Comparison of ENCODE assay signal across 8 cellular contexts in the genomic region with DNA sequence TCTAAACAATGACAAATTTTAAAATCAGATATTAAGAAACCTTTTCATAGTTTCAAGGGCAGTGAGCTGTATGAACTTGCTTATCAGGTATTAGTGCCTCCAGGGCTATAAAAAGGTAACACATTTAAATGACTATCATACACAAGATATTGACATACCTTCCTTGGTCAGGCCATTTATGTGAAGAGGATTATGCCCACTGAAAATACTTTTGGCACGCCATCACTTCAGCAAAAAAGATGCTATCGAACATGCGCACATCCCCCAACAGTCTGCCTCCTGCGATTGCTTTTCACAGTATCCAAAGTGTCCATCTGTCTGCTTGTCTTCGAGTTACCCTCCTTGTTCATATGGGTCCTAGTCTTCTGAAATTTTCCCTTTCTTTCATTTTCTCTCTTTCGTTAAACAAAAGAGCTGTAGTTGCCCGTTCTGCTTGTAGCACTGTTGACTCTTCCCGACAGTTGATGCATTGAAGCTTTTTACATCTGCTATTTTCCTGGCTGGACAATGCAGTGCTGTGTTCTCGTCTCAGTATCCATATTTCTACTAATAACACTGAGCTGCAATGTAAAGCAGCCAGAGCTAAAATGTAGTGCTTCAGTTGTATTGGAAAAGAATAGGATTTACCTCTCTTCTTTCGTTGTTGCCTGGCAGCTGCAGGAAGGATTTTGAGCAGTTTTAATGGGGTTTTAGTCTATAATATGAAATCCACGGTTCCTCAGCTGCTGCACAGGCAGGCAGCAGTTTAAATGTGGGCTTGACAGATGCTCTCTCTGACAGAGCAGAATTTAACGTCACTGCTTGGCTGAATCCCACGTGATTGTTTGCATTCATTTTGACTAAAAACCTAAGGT. TPM values are rescaled to one million over a fixed set of nuclear protein-coding genes. Genes with fewer than 3 reads are reported as not detected.
DNase-seq lines count a peak whose midpoint lies in the region; ATAC-seq and TF ChIP-seq lines count a peak whose summit lies in the region.

A gene with protein sequence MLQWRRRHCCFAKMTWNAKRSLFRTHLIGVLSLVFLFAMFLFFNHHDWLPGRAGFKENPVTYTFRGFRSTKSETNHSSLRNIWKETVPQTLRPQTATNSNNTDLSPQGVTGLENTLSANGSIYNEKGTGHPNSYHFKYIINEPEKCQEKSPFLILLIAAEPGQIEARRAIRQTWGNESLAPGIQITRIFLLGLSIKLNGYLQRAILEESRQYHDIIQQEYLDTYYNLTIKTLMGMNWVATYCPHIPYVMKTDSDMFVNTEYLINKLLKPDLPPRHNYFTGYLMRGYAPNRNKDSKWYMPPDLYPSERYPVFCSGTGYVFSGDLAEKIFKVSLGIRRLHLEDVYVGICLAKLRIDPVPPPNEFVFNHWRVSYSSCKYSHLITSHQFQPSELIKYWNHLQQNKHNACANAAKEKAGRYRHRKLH (minus strand): TSS at position 753 of the 854 bp plus-strand sequence. CDS start 5,051 bp downstream, outside the sequence.

- ATAC-seq in activated CD8-positive, alpha-beta T cell treated with anti-CD3 and anti-CD28 coated beads for 36 hours, result peak; percentile 60
- ATAC-seq in HG03108 (IDR thresholded peaks at IDR 0.05; ENCODE audit: unreplicated experiment) (no peak), HG03095 (IDR thresholded peaks at IDR 0.05; ENCODE audit: unreplicated experiment) (no peak)

- CTCF ChIA-PET in activated CD8-positive, alpha-beta T cell treated with anti-CD3 and anti-CD28 coated beads for 36 hours (lab: Charles Lee), result interaction anchor here (1.0 to 1.3 kb wide), 2 partner anchors 8 to 975 kb away, joined by 3 read pairs; no protein-coding TSS in a partner anchor

- TF ChIP-seq CTCF in activated CD8-positive, alpha-beta T cell treated with anti-CD3 and anti-CD28 coated beads for 36 hours (IDR thresholded peaks at IDR 0.05), result no peak
- no peak for TF ChIP-seq CTCF in osteocyte (IDR thresholded peaks at IDR 0.05)

- POLR2A ChIA-PET in activated CD8-positive, alpha-beta T cell treated with anti-CD3 and anti-CD28 coated beads for 36 hours (lab: Charles Lee), result no interaction called here

- H3K4me1 Mint-ChIP-seq in activated CD8-positive, alpha-beta T cell treated with anti-CD3 and anti-CD28 coated beads for 36 hours (ENCODE audit: low read depth), result peaks cover 49% of the 10 kb centered on the region
- peaks cover 74% of the 10 kb centered on the region for H3K4me1 Mint-ChIP-seq in osteocyte (ENCODE audit: unreplicated experiment)

- DNase-seq in DMS153 treated with DMSO at 0.1 percent for 48 hours (lab: John Stamatoyannopoulos, UW; ENCODE audit: unreplicated experiment), result peak; percentile 91
- peak; percentile 50 to 65 for DNase-seq in NCI-H1930 (lab: John Stamatoyannopoulos, UW)
- DNase-seq in activated CD8-positive, alpha-beta T cell treated with anti-CD3 and anti-CD28 coated beads for 36 hours, result peak; percentile 21
- DNase-seq in glomerular visceral epithelial cell (ENCODE audit: extremely low spot score), result peak; percentile 11
- no peak for DNase-seq in osteocyte (ENCODE audit: extremely low spot score, unreplicated experiment)
- no peak for DNase-seq in SW 1271 (lab: John Stamatoyannopoulos, UW)

- peaks cover 2% of the 10 kb centered on the region for H3K36me3 Mint-ChIP-seq in activated CD8-positive, alpha-beta T cell treated with anti-CD3 and anti-CD28 coated beads for 36 hours (ENCODE audit: low read depth)
- peaks cover 3% of the 10 kb centered on the region for H3K36me3 Mint-ChIP-seq in osteocyte (ENCODE audit: unreplicated experiment)

- no peaks in the 10 kb centered on the region for H3K9me3 Mint-ChIP-seq in activated CD8-positive, alpha-beta T cell treated with anti-CD3 and anti-CD28 coated beads for 36 hours
- no peaks in the 10 kb centered on the region for H3K9me3 Mint-ChIP-seq in osteocyte (ENCODE audit: unreplicated experiment)

- intact Hi-C loops in activated CD8-positive, alpha-beta T cell treated with anti-CD3 and anti-CD28 coated beads for 36 hours (cut with micrococcal nuclease), result no loop called here

- H3K27me3 Mint-ChIP-seq in activated CD8-positive, alpha-beta T cell treated with anti-CD3 and anti-CD28 coated beads for 36 hours, result no peaks in the 10 kb centered on the region
- no peaks in the 10 kb centered on the region for H3K27me3 Mint-ChIP-seq in osteocyte (ENCODE audit: unreplicated experiment)

- peak within 1 kb of the TSS; percentile 14 for H3K27ac Mint-ChIP-seq in activated CD8-positive, alpha-beta T cell treated with anti-CD3 and anti-CD28 coated beads for 36 hours
- peak within 1 kb of the TSS; percentile 79 for H3K27ac Mint-ChIP-seq in osteocyte (ENCODE audit: unreplicated experiment)

- H3K4me3 Mint-ChIP-seq in activated CD8-positive, alpha-beta T cell treated with anti-CD3 and anti-CD28 coated beads for 36 hours, result peak within 1 kb of the TSS; percentile 41
- H3K4me3 Mint-ChIP-seq in osteocyte (ENCODE audit: unreplicated experiment), result peak within 1 kb of the TSS; percentile 82

RNA-seq across cellular contexts. Expression of the gene that starts here (rescaled TPM):
- total RNA-seq in activated CD8-positive, alpha-beta T cell treated with anti-CD3 and anti-CD28 coated beads for 36 hours, result under 1 TPM in 1 of 2 experiments, not detected in 1; 0.18 TPM
- 30.0 and 32.1 TPM in 2 replicates for total RNA-seq in osteocyte

Comparison
In these comparisons a context has a peak if more than half of its experiments do, and no peak if none do; other contexts are left out.
1. RNA of the gene that starts here (total RNA-seq): 30.0 to 32.1 TPM in osteocyte; 0.18 TPM in activated CD8-positive, alpha-beta T cell treated with anti-CD3 and anti-CD28 coated beads for 36 hours; every median in the first group is over 10 times any median in the second.
2. Peak in DNase-seq and ATAC-seq in activated CD8-positive, alpha-beta T cell treated with anti-CD3 and anti-CD28 coated beads for 36 hours; RNA of the gene not detected or under 1 TPM.
3. DNase-seq: peak in DMS153 treated with DMSO at 0.1 percent for 48 hours (single experiment), NCI-H1930 (2 of 2) and glomerular visceral epithelial cell (single experiment); none in osteocyte (single experiment) and SW 1271 (0 of 2).